In genomic region chr11:47186076-47186936, GRCh38 we compare ENCODE assay signal across 8 cellular contexts. TPM values are rescaled to one million over a fixed set of nuclear protein-coding genes. Genes with fewer than 3 reads are reported as not detected.
DNase-seq lines count a peak whose midpoint lies in the region; ATAC-seq, FAIRE-seq and TF ChIP-seq lines count a peak whose summit lies in the region.

Gene PACSIN3 (minus strand): TSS chr11:47186434. CDS start chr11:47182727, 3,707 bp downstream.

- DNase-seq in NCI-H345 (lab: John Stamatoyannopoulos, UW), result peak; percentile 33
- DNase-seq in NCI-H345 treated with DMSO at 0.1 percent for 48 hours (lab: John Stamatoyannopoulos, UW; ENCODE audit: unreplicated experiment), result no peak
- peak; percentile 48 for DNase-seq in HK-2 (ENCODE audit: unreplicated experiment)
- peak; percentile 70 for DNase-seq in WERI-Rb-1
- peak in 3 of 10 donors; percentile 17 to 50 (median 25) for DNase-seq in dorsolateral prefrontal cortex
- DNase-seq in HepG2 (ENCODE audit: low spot score), result peak; percentile 43
- peak; percentile 64 for DNase-seq in stimulated activated CD8-positive, alpha-beta memory T cell treated with anti-CD3 and anti-CD28 coated beads, Interleukin-4, amount 100 ng/mL, for 48 hours

- peak in 1 of 2 experiments; percentile 63; a peak in 2 of 4 replicates for TF ChIP-seq POLR2A in HepG2 (IDR thresholded peaks at IDR 0.05; ENCODE audit: insufficient read depth in 1 of 2, low read depth in 2 of 2, low read length in 2 of 2)

- H3K79me2 ChIP-seq in HepG2 (ENCODE audit: insufficient read depth, low read length), result peaks cover 23% of the 10 kb centered on the region

- POLR2A ChIA-PET in HepG2 (lab: Yijun Ruan, JAX), result interaction anchor here (0.7 to 9.2 kb wide), 26 partner anchors 8 to 360 kb away, joined by 3 to 247 read pairs (median 10); partner anchors contain the start of genes ACP2, ARFGAP2, DDB2 and MADD

- TF ChIP-seq RAD21 in HepG2 (CRISPR knock-in tag; IDR thresholded peaks at IDR 0.05), result no peak

- H2AFZ ChIP-seq in HepG2 (ENCODE audit: low read length), result no peak within 1 kb of the TSS

- peak within 1 kb of the TSS; percentile 97 for H3K4me2 ChIP-seq in HepG2 (ENCODE audit: low read depth, low read length)

- H3K4me1 ChIP-seq in HepG2 (ENCODE audit: insufficient read depth, low read length), result peaks cover 56% of the 10 kb centered on the region

- H3K4me3 ChIP-seq in WERI-Rb-1 (ENCODE audit: low read depth, low read length), result peak within 1 kb of the TSS; percentile 80
- H3K4me3 ChIP-seq in dorsolateral prefrontal cortex, result peak within 1 kb of the TSS; percentile 52 to 82 (median 68)
- peak within 1 kb of the TSS; percentile 70 to 86 (median 77) for H3K4me3 ChIP-seq in HepG2 (replicated peaks in 1 of 3; ENCODE audit: insufficient read depth in 1 of 3, low read depth in 2 of 3, low read length in 3 of 3)

- CTCF ChIA-PET in HepG2 (lab: Yijun Ruan, JAX; ENCODE audit: low intra/inter-chr PET ratio, low total read pairs), result no interaction called here

- TF ChIP-seq CTCF in WERI-Rb-1 (IDR thresholded peaks at IDR 0.05; ENCODE audit: low read depth, low read length) (no peak), dorsolateral prefrontal cortex (IDR thresholded peaks at IDR 0.05 in 54 of 56, conservative IDR thresholded peaks at IDR 0.05 in 2 of 56; ENCODE audit: low read depth in 1 of 56, partially characterized antibody in 56 of 56) (peak in 7 of 56 donors; percentile 5 to 29 (median 18)), HepG2 (CRISPR knock-in tag; IDR thresholded peaks at IDR 0.05) (no peak)

- no peaks in the 10 kb centered on the region for H4K20me1 ChIP-seq in HepG2 (ENCODE audit: insufficient read depth, low read length)

- ATAC-seq in HepG2 (peak; percentile 20), HG03108 (IDR thresholded peaks at IDR 0.05; ENCODE audit: unreplicated experiment) (no peak)

- WGBS in HepG2 (ENCODE audit: low lambda C conversion rate), result 0% methylated on average over 11 of the region's 87 CpGs

- in situ Hi-C loops in HepG2 (cut with HindIII; ENCODE audit: extremely low pct_ligation_motif_present, low pct_unique_long_range_greater_than_20kb), result no loop called here

- H3K9ac ChIP-seq in HepG2 (ENCODE audit: insufficient read depth, low read depth, low read length), result peak within 1 kb of the TSS; percentile 94

- BruUV-seq in HepG2 (replicated peaks; lab: Mats Ljungman, UMichigan), result no TSS peak

- FAIRE-seq in HepG2 (lab: Jason Lieb, UNC), result no peak

- H3K27ac ChIP-seq in WERI-Rb-1, result peak within 1 kb of the TSS; percentile 83
- H3K27ac ChIP-seq in dorsolateral prefrontal cortex, result peak within 1 kb of the TSS; percentile 77 to 100 (median 96)
- peak within 1 kb of the TSS; percentile 98 for H3K27ac ChIP-seq in HepG2 (ENCODE audit: extremely low read length, insufficient read depth, low read length)

- TF ChIP-seq EP300 in HepG2 (IDR thresholded peaks at IDR 0.05; ENCODE audit: low read depth in 2 of 2, low read length in 2 of 2), result no peak
- TF ChIP-seq EP300 in HepG2 (CRISPR knock-in tag; IDR thresholded peaks at IDR 0.05; ENCODE audit: borderline replicate concordance), result no peak

- intact Hi-C loops in dorsolateral prefrontal cortex (cut with DNase I) (no loop called here), HepG2 (cut with micrococcal nuclease; ENCODE audit: unreplicated experiment) (no loop called here)

- peaks cover 2% of the 10 kb centered on the region; the same call in 1 of the 2 replicates for H3K36me3 ChIP-seq in WERI-Rb-1
- peaks cover 7% of the 10 kb centered on the region in 2 experiments; a peak in 3 of 5 replicates for H3K36me3 ChIP-seq in HepG2 (replicated peaks in 1 of 2; ENCODE audit: control insufficient read depth in 1 of 2, insufficient read depth in 2 of 2, low read length in 2 of 2)

- H3K27me3 ChIP-seq in WERI-Rb-1 (ENCODE audit: insufficient read depth, low read depth, severe bottlenecking) (no peaks in the 10 kb centered on the region), dorsolateral prefrontal cortex (peaks cover 0 to 6% (median 0%) of the 10 kb centered on the region in 45 donors), HepG2 (ENCODE audit: control insufficient read depth in 1 of 2, insufficient read depth in 2 of 2, low read length in 2 of 2) (no peaks in the 10 kb centered on the region)

- H3K9me3 ChIP-seq in WERI-Rb-1 (ENCODE audit: severe bottlenecking) (no peaks in the 10 kb centered on the region), HepG2 (ENCODE audit: low read length) (no peaks in the 10 kb centered on the region)

TF ChIP-seq in HepG2, 621 proteins besides CTCF, POLR2A, EP300 and RAD21 (continues in another document):
- 0 out of 2 replicates have a peak, but pooled peaks have one; percentile 6 for TF ChIP-seq ZNF441 (CRISPR knock-in tag; IDR thresholded peaks at IDR 0.05; ENCODE audit: borderline replicate concordance)
- peak; percentile 85 for TF ChIP-seq NCOA1 (CRISPR knock-in tag; IDR thresholded peaks at IDR 0.05)
- 0 out of 2 replicates have a peak, but pooled peaks have one; percentile 45 for TF ChIP-seq E2F1 (CRISPR knock-in tag; IDR thresholded peaks at IDR 0.05)
- TF ChIP-seq YY1 (IDR thresholded peaks at IDR 0.05; ENCODE audit: insufficient read depth, insufficient replicate concordance, low read depth, low read length), result peak; percentile 35
- 0 out of 2 replicates have a peak, but pooled peaks have one; percentile 8 for TF ChIP-seq ZFP91 (CRISPR knock-in tag; IDR thresholded peaks at IDR 0.05; ENCODE audit: borderline replicate concordance)
- TF ChIP-seq KDM4B (CRISPR knock-in tag; IDR thresholded peaks at IDR 0.05), result peak; percentile 33; the same call in 1 of the 2 replicates
- 0 out of 2 replicates have a peak, but pooled peaks have one; percentile 1 for TF ChIP-seq KDM5B (CRISPR knock-in tag; IDR thresholded peaks at IDR 0.05; ENCODE audit: borderline replicate concordance)
- TF ChIP-seq DPF2 (CRISPR knock-in tag; IDR thresholded peaks at IDR 0.05; ENCODE audit: borderline replicate concordance, low read depth), result no peak
- peak; percentile 4; the same call in 1 of the 2 replicates for TF ChIP-seq ZFX (CRISPR knock-in tag; IDR thresholded peaks at IDR 0.05; ENCODE audit: low read depth)
- peak; percentile 27; the same call in 1 of the 2 replicates for TF ChIP-seq KDM1A (CRISPR knock-in tag; IDR thresholded peaks at IDR 0.05)
- peak; percentile 64 for TF ChIP-seq PHF8 (CRISPR knock-in tag; IDR thresholded peaks at IDR 0.05)

RNA-seq across cellular contexts. Expression of gene PACSIN3, which starts in this region (rescaled TPM):
- 10 to 100 TPM in 117 of 120 experiments, 1 to 10 TPM in 3; 7.7 to 54.9 (median 21.5) TPM for total RNA-seq in dorsolateral prefrontal cortex
- total RNA-seq in HepG2 (2016; rRNA removed; fragmentation: Illumina TruSeq; extraction: Trizol), result 86.4 and 93.3 TPM in 2 replicates
- total RNA-seq in HepG2 (2016; cell fraction: cytosol; rRNA removed; fragmentation: Illumina TruSeq; extraction: Trizol; ENCODE audit: low read depth), result 23.5 and 25.6 TPM in 2 replicates
- total RNA-seq in HepG2 (2016; cell fraction: insoluble cytoplasmic fraction; rRNA removed; fragmentation: Illumina TruSeq; extraction: Trizol), result 85.9 and 101 TPM in 2 replicates
- 44.9 and 52.0 TPM in 2 replicates for total RNA-seq in HepG2 (2016; cell fraction: membrane; rRNA removed; fragmentation: Illumina TruSeq; extraction: Trizol)
- total RNA-seq in HepG2 (2016; cell fraction: nucleus; rRNA removed; fragmentation: Illumina TruSeq; extraction: Trizol), result 48.3 and 58.6 TPM in 2 replicates
- polyA plus RNA-seq in HepG2 (2011; rRNA removed), result 47.9 and 56.8 TPM in 2 replicates
- 46.8 and 58.3 TPM in 2 replicates for polyA plus RNA-seq in HepG2 (2011; cell fraction: cytosol; rRNA removed)
- polyA plus RNA-seq in HepG2 (2011; cell fraction: nucleus; rRNA removed), result 69.7 and 70.5 TPM in 2 replicates
- 37.6 and 45.0 TPM in 2 replicates for polyA plus RNA-seq in HepG2 (2012)
- polyA plus RNA-seq in HepG2 (2016; cell fraction: cytosol; fragmentation: Illumina TruSeq; extraction: Trizol; ENCODE audit: low read depth), result 19.9 and 22.2 TPM in 2 replicates
- 75.8 and 91.5 TPM in 2 replicates for polyA plus RNA-seq in HepG2 (2016; cell fraction: insoluble cytoplasmic fraction; fragmentation: Illumina TruSeq; extraction: Trizol; ENCODE audit: low read depth)
- polyA plus RNA-seq in HepG2 (2016; cell fraction: membrane; fragmentation: Illumina TruSeq; extraction: Trizol; ENCODE audit: low read depth), result 36.6 and 40.8 TPM in 2 replicates
- polyA plus RNA-seq in HepG2 (2016; cell fraction: nucleus; fragmentation: Illumina TruSeq; extraction: Trizol; ENCODE audit: insufficient read depth, low read depth), result 92.3 and 96.2 TPM in 2 replicates
- 46.1 and 86.9 TPM in 2 replicates for polyA minus RNA-seq in HepG2 (2011; rRNA and poly(A)+ RNA removed; ENCODE audit: low replicate concordance)
- 31.6 and 35.2 TPM in 2 replicates for polyA minus RNA-seq in HepG2 (2011; cell fraction: cytosol; rRNA and poly(A)+ RNA removed)
- polyA minus RNA-seq in HepG2 (2011; cell fraction: nucleus; rRNA and poly(A)+ RNA removed), result 26.5 and 27.4 TPM in 2 replicates
